In genomic region chr17:44688675-44689491, GRCh38 we compare ENCODE assay signal across 3 cellular contexts.
TF ChIP-seq lines count a peak whose summit lies in the region.

No MANE protein-coding gene starts in this region.

TF ChIP-seq in IMR-90, 13 proteins besides CTCF, POLR2A, EP300 and RAD21:
- TF ChIP-seq MXI1 (IDR thresholded peaks at IDR 0.05; ENCODE audit: borderline replicate concordance, low read depth, low read length) (no peak), FOS (IDR thresholded peaks at IDR 0.05; ENCODE audit: low read depth, low read length) (no peak), RFX5 (IDR thresholded peaks at IDR 0.05; ENCODE audit: low read depth, low read length) (no peak), CHD1 (IDR thresholded peaks at IDR 0.05; ENCODE audit: low read depth, low read length) (no peak), MAZ (IDR thresholded peaks at IDR 0.05; ENCODE audit: borderline replicate concordance, low read depth, low read length) (no peak), CEBPB (IDR thresholded peaks at IDR 0.05; ENCODE audit: low read depth, low read length) (no peak), NFE2L2 (IDR thresholded peaks at IDR 0.05; ENCODE audit: low read depth, low read length) (no peak), RCOR1 (IDR thresholded peaks at IDR 0.05; ENCODE audit: insufficient replicate concordance, low read length) (no peak), MAFK (IDR thresholded peaks at IDR 0.05; ENCODE audit: low read depth, low read length) (no peak), BHLHE40 (IDR thresholded peaks at IDR 0.05; ENCODE audit: low read depth, low read length) (no peak)
- TF ChIP-seq, protein P1, sequence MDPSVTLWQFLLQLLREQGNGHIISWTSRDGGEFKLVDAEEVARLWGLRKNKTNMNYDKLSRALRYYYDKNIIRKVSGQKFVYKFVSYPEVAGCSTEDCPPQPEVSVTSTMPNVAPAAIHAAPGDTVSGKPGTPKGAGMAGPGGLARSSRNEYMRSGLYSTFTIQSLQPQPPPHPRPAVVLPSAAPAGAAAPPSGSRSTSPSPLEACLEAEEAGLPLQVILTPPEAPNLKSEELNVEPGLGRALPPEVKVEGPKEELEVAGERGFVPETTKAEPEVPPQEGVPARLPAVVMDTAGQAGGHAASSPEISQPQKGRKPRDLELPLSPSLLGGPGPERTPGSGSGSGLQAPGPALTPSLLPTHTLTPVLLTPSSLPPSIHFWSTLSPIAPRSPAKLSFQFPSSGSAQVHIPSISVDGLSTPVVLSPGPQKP (IDR thresholded peaks at IDR 0.05; ENCODE audit: borderline replicate concordance, low read depth, low read length) = no peak

TF ChIP-seq in GM12878, 131 proteins besides CTCF, POLR2A, EP300 and RAD21:
- TF ChIP-seq EZH2 (IDR thresholded peaks at IDR 0.05; ENCODE audit: borderline replicate concordance, control insufficient read depth, low read depth, low read length) (no peak), RB1 (IDR thresholded peaks at IDR 0.05; ENCODE audit: borderline replicate concordance) (no peak), CREM (IDR thresholded peaks at IDR 0.05; ENCODE audit: low read depth) (no peak), IKZF1 (conservative IDR thresholded peaks at IDR 0.05) (no peak)
- TF ChIP-seq, protein P2, sequence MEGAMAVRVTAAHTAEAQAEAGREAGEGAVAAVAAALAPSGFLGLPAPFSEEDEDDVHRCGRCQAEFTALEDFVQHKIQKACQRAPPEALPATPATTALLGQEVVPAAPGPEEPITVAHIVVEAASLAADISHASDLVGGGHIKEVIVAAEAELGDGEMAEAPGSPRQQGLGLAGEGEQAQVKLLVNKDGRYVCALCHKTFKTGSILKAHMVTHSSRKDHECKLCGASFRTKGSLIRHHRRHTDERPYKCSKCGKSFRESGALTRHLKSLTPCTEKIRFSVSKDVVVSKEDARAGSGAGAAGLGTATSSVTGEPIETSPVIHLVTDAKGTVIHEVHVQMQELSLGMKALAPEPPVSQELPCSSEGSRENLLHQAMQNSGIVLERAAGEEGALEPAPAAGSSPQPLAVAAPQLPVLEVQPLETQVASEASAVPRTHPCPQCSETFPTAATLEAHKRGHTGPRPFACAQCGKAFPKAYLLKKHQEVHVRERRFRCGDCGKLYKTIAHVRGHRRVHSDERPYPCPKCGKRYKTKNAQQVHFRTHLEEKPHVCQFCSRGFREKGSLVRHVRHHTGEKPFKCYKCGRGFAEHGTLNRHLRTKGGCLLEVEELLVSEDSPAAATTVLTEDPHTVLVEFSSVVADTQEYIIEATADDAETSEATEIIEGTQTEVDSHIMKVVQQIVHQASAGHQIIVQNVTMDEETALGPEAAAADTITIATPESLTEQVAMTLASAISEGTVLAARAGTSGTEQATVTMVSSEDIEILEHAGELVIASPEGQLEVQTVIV (IDR thresholded peaks at IDR 0.05; ENCODE audit: borderline replicate concordance, partially characterized antibody) = no peak
TF ChIP-seq in GM12878: peak in this region for 0.

TF ChIP-seq in HEK293T, 16 proteins besides CTCF, POLR2A, EP300 and RAD21:
- TF ChIP-seq FOXA1 (IDR thresholded peaks at IDR 0.05) = no peak
- TF ChIP-seq BHLHE40 (IDR thresholded peaks at IDR 0.05; ENCODE audit: borderline replicate concordance) = no peak
- no peak for TF ChIP-seq NFRKB (IDR thresholded peaks at IDR 0.05)
- TF ChIP-seq CTBP1 (IDR thresholded peaks at IDR 0.05; ENCODE audit: borderline replicate concordance) = no peak
- no peak for TF ChIP-seq L3MBTL2 (conservative IDR thresholded peaks at IDR 0.05)
- TF ChIP-seq PKNOX1 (IDR thresholded peaks at IDR 0.05) = no peak
- TF ChIP-seq ZNF384 (IDR thresholded peaks at IDR 0.05) = no peak
- no peak for TF ChIP-seq ELF4 (IDR thresholded peaks at IDR 0.05)
- TF ChIP-seq TARDBP (IDR thresholded peaks at IDR 0.05) = no peak
- TF ChIP-seq HDGF (IDR thresholded peaks at IDR 0.05; ENCODE audit: borderline replicate concordance) = no peak
- TF ChIP-seq LEF1 (IDR thresholded peaks at IDR 0.05; ENCODE audit: borderline replicate concordance) = no peak
- TF ChIP-seq SP1 (IDR thresholded peaks at IDR 0.05) = no peak
- TF ChIP-seq FOXK2 (IDR thresholded peaks at IDR 0.05) = no peak
- no peak for TF ChIP-seq FOXM1 (IDR thresholded peaks at IDR 0.05; ENCODE audit: borderline replicate concordance)
- no peak for TF ChIP-seq SUZ12 (IDR thresholded peaks at IDR 0.05)
- no peak for TF ChIP-seq ARNT (IDR thresholded peaks at IDR 0.05)
